8 cellular contexts compared by ENCODE assay signal in genomic region chr6:143027058-143027457, GRCh38. TPM values are rescaled to one million over a fixed set of nuclear protein-coding genes. Genes with fewer than 3 reads are reported as not detected.
DNase-seq lines count a peak whose midpoint lies in the region; ATAC-seq and TF ChIP-seq lines count a peak whose summit lies in the region.

No MANE protein-coding gene starts in this region.

- ATAC-seq in HG02571 (IDR thresholded peaks at IDR 0.05; ENCODE audit: unreplicated experiment), result peak; percentile 65
- peak; percentile 53 for ATAC-seq in mucosa of descending colon
- ATAC-seq in stimulated activated naive CD8-positive, alpha-beta T cell treated with anti-CD3 and anti-CD28 coated beads, Interleukin-15, Interleukin-2, amounts not matched to agents 100 U/mL and 50 U/mL, for 24 hours, result peak; percentile 61
- no peak for ATAC-seq in GM18502 (IDR thresholded peaks at IDR 0.05; ENCODE audit: poor library complexity, unreplicated experiment)
- ATAC-seq in HG03045 (IDR thresholded peaks at IDR 0.05; ENCODE audit: unreplicated experiment), result no peak

- no peak for DNase-seq in BJ (ENCODE audit: low read depth)
- DNase-seq in activated CD4-positive, alpha-beta T cell treated with anti-CD3 and anti-CD28 coated beads for 24 hours (ENCODE audit: low read depth in 2 of 2), result peak; percentile 25 to 37
- peak; percentile 28 to 55 for DNase-seq in dermis microvascular lymphatic vessel endothelial cell (ENCODE audit: low read depth in 2 of 2)
- peak in 2 of 3 donors; percentile 58 to 61 for DNase-seq in mucosa of descending colon
- DNase-seq in stimulated activated naive CD8-positive, alpha-beta T cell treated with anti-CD3 and anti-CD28 coated beads, Interleukin-15, Interleukin-2, amounts not matched to agents 100 U/mL and 50 U/mL, for 24 hours, result peak; percentile 49

- TF ChIP-seq CTCF in BJ (IDR thresholded peaks at IDR 0.05; ENCODE audit: insufficient read depth, low read depth, low read length), result peak; percentile 66
- TF ChIP-seq CTCF in mucosa of descending colon (IDR thresholded peaks at IDR 0.05), result peak; percentile 23

- intact Hi-C loops in mucosa of descending colon (cut with DNase I, micrococcal nuclease), result loop anchor here (10.0 kb wide), 1 partner anchor 332 kb away; no protein-coding TSS in a partner anchor

- no peak overlapping the region for H3K4me3 ChIP-seq in BJ (ENCODE audit: low read depth, low read length)
- H3K4me3 ChIP-seq in mucosa of descending colon, result no peak overlapping the region

- no peaks in the 10 kb centered on the region for H3K9me3 ChIP-seq in mucosa of descending colon

- POLR2A ChIA-PET in BJ (lab: Charles Lee), result no interaction called here

- no peaks in the 10 kb centered on the region for H3K4me1 ChIP-seq in mucosa of descending colon (ENCODE audit: low read depth)

- no peaks in the 10 kb centered on the region for H3K27me3 ChIP-seq in BJ (ENCODE audit: control insufficient read depth, insufficient read depth, low read length)

- H3K36me3 ChIP-seq in BJ (ENCODE audit: control insufficient read depth, insufficient read depth, low read length) (no peaks in the 10 kb centered on the region), mucosa of descending colon (ENCODE audit: low read depth) (no peaks in the 10 kb centered on the region)

- CTCF ChIA-PET in BJ (lab: Yijun Ruan, JAX), result interaction anchor here (0.6 to 2.4 kb wide), 12 partner anchors 15 to 951 kb away, joined by 3 to 17 read pairs (median 3); partner anchors contain the start of gene HIVEP2

RNA-seq across cellular contexts. Expression of gene AIG1, which starts 33.6 kb away (rescaled TPM):
- 43.2 and 67.9 TPM in 2 replicates for polyA plus RNA-seq in BJ (2011; rRNA removed)
- polyA minus RNA-seq in BJ (2011; rRNA and poly(A)+ RNA removed), result 21.6 and 27.4 TPM in 2 replicates
- total RNA-seq in dermis microvascular lymphatic vessel endothelial cell (11.0 and 18.2 TPM in 2 replicates), mucosa of descending colon (10 to 100 TPM; 18.5 to 21.5 (median 21.0) TPM)

Comparison
In these comparisons a context has a peak if more than half of its experiments do, and no peak if none do; other contexts are left out.
1. ATAC-seq: peak in HG02571 (single experiment), mucosa of descending colon (single experiment) and stimulated activated naive CD8-positive, alpha-beta T cell treated with anti-CD3 and anti-CD28 coated beads, Interleukin-15, Interleukin-2, amounts not matched to agents 100 U/mL and 50 U/mL, for 24 hours (single experiment); none in GM18502 (single experiment) and HG03045 (single experiment).